In the genomic region with DNA sequence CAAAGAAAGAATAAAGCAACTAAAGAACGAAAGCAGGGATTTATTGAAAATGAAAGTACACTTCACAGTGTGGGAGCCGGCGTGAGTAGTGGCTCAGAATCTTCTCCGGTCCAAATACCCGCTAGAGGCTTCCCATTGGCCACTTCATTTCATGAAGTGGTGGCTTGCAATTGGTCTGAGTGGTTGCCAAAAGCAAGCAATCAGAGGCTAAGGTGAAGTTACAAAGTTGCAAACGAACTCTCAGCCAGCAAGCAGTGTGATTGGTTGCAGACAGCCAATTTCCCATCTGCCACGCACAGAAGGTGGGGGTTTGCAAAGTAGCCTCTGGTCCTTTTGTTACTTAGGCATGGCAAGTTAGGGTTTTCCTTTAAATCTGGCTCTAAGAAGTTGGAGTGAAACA, we compare ENCODE assay signal across 8 cellular contexts. TPM values are rescaled to one million over a fixed set of nuclear protein-coding genes. Genes with fewer than 3 reads are reported as not detected.
DNase-seq lines count a peak whose midpoint lies in the region; ATAC-seq and TF ChIP-seq lines count a peak whose summit lies in the region.

No MANE protein-coding gene starts in this region.

- H3K36me3 ChIP-seq in skeletal muscle satellite cell (ENCODE audit: insufficient read depth, low read length) (no peaks in the 10 kb centered on the region), brain microvascular endothelial cell (replicated peaks) (no peaks in the 10 kb centered on the region)

- ATAC-seq in GM19025 (IDR thresholded peaks at IDR 0.05; ENCODE audit: low read depth, unreplicated experiment) (peak; percentile 79), GM18870 (IDR thresholded peaks at IDR 0.05; ENCODE audit: unreplicated experiment) (no peak)

- H3K27me3 ChIP-seq in skeletal muscle satellite cell (ENCODE audit: control insufficient read depth, insufficient read depth, low read length) (no peaks in the 10 kb centered on the region), brain microvascular endothelial cell (replicated peaks) (no peaks in the 10 kb centered on the region)

- peak overlapping the region; percentile 65 for H3K4me2 ChIP-seq in skeletal muscle satellite cell (ENCODE audit: low read length)

- in situ Hi-C loops in brain microvascular endothelial cell (cut with HindIII; ENCODE audit: low pct_ligation_motif_present, low sequenced_read_pairs) = no loop called here

- no peak overlapping the region for H3K9ac ChIP-seq in skeletal muscle satellite cell (ENCODE audit: low read depth, low read length)

- H3K9me3 ChIP-seq in skeletal muscle satellite cell (replicated peaks; ENCODE audit: low read length) = no peaks in the 10 kb centered on the region

- peaks cover 25% of the 10 kb centered on the region for H3K4me1 ChIP-seq in skeletal muscle satellite cell (ENCODE audit: control insufficient read depth, insufficient read depth, low read length)

- H3K4me3 ChIP-seq in fibroblast of pulmonary artery (replicated peaks; ENCODE audit: low read depth, low read length) = peak overlapping the region; percentile 16
- H3K4me3 ChIP-seq in skeletal muscle satellite cell (ENCODE audit: low read length) = peak overlapping the region; percentile 49
- H3K4me3 ChIP-seq in brain microvascular endothelial cell (ENCODE audit: low read depth, low read length) = no peak overlapping the region

- no peak overlapping the region for H3K27ac ChIP-seq in brain microvascular endothelial cell

- TF ChIP-seq CTCF in fibroblast of pulmonary artery (IDR thresholded peaks at IDR 0.05; ENCODE audit: low read length, missing control alignments) (no peak), brain microvascular endothelial cell (IDR thresholded peaks at IDR 0.05; ENCODE audit: low read depth, low read length, missing control alignments) (no peak)

- peak; percentile 78 for DNase-seq in NCI-H524 treated with DMSO at 0.1 percent for 48 hours (lab: John Stamatoyannopoulos, UW)
- DNase-seq in fibroblast of pulmonary artery (ENCODE audit: low read depth) = peak; percentile 59
- DNase-seq in HPDE6-E6E7 (ENCODE audit: extremely low spot score) = no peak
- no peak for DNase-seq in NCI-H187 (lab: John Stamatoyannopoulos, UW)
- no peak for DNase-seq in brain microvascular endothelial cell

RNA-seq across cellular contexts. Expression of gene CLOCK, which starts 6.7 kb away (rescaled TPM):
- total RNA-seq in skeletal muscle satellite cell (2012; rRNA removed) = 24.3 and 25.6 TPM in 2 replicates

RNA-seq across cellular contexts. Expression of gene PDCL2, which starts 38.6 kb away (rescaled TPM):
- not detected in 2 replicates for total RNA-seq in skeletal muscle satellite cell (2012; rRNA removed)

Comparison
In these comparisons a context has a peak if more than half of its experiments do, and no peak if none do; other contexts are left out.
1. DNase-seq: peak in NCI-H524 treated with DMSO at 0.1 percent for 48 hours (single experiment) and fibroblast of pulmonary artery (single experiment); none in HPDE6-E6E7 (single experiment), NCI-H187 (0 of 2) and brain microvascular endothelial cell (single experiment).